ENCODE assay signal across 8 cellular contexts in genomic region chr3:36907911-36908646, GRCh38. TPM values are rescaled to one million over a fixed set of nuclear protein-coding genes. Genes with fewer than 3 reads are reported as not detected.
A peak's percentile ranks its signal among the peaks of the same experiment; 100 is the strongest.
DNase-seq lines count a peak whose midpoint lies in the region; ATAC-seq and TF ChIP-seq lines count a peak whose summit lies in the region.

No MANE protein-coding gene starts in this region.

- H3K27me3 ChIP-seq in lower lobe of right lung (ENCODE audit: low read depth): no peaks in the 10 kb centered on the region
- no peaks in the 10 kb centered on the region for H3K27me3 ChIP-seq in H7 (ENCODE audit: control insufficient read depth, insufficient read depth, low read length)

- intact Hi-C loops in lower lobe of right lung (cut with DNase I): no loop called here

- ATAC-seq in GM18907 (IDR thresholded peaks at IDR 0.05; ENCODE audit: unreplicated experiment): peak; percentile 30
- ATAC-seq in lower lobe of right lung: peak; percentile 75 to 86

- H3K4me3 ChIP-seq in lower lobe of right lung (peak overlapping the region; percentile 63), H7 (ENCODE audit: insufficient read depth, low read depth, low read length) (no peak overlapping the region)

- H3K27ac ChIP-seq in caudate nucleus (ENCODE audit: low read depth, low read length): peak overlapping the region; percentile 80
- H3K27ac ChIP-seq in lower lobe of right lung: peak overlapping the region; percentile 83

- TF ChIP-seq CTCF in lower lobe of right lung (IDR thresholded peaks at IDR 0.05): no peak

- H3K4me1 ChIP-seq in lower lobe of right lung: peaks cover 47% of the 10 kb centered on the region

- H3K36me3 ChIP-seq in lower lobe of right lung: peaks cover 2% of the 10 kb centered on the region
- no peaks in the 10 kb centered on the region for H3K36me3 ChIP-seq in H7 (replicated peaks; ENCODE audit: control insufficient read depth, insufficient read depth, low read length)

- in situ Hi-C loops in KBM-7 (cut with MboI; ENCODE audit: low pct_unique_long_range_greater_than_20kb, low sequenced_read_pairs): no loop called here

- no peaks in the 10 kb centered on the region for H3K9me3 ChIP-seq in lower lobe of right lung

- peak; percentile 67 for DNase-seq in KBM-7
- peak; percentile 41 for DNase-seq in activated CD4-positive, CD25-positive, alpha-beta regulatory T cell treated with anti-CD3 and anti-CD28 coated beads, Interleukin-2, amount 50 U/mL, for 16 hours (ENCODE audit: low read depth, low spot score)
- no peak for DNase-seq in caudate nucleus (lab: John Stamatoyannopoulos, UW)
- DNase-seq in lower lobe of right lung: peak; percentile 67
- peak; percentile 18 for DNase-seq in stimulated activated CD8-positive, alpha-beta memory T cell treated with anti-CD3 and anti-CD28 coated beads, Interleukin-4, amount 100 ng/mL, for 24 hours (ENCODE audit: low read depth)
- no peak for DNase-seq in NCI-H446 (lab: John Stamatoyannopoulos, UW)
- DNase-seq in H7: no peak

RNA-seq across cellular contexts. Expression of gene TRANK1, which starts 36.8 kb away (rescaled TPM):
- 36.9 TPM for total RNA-seq in lower lobe of right lung
- total RNA-seq in H7 (2014; rRNA removed; shearing (Covaris generic)): 0.52 and 0.62 TPM in 2 replicates

Comparison
In these comparisons a context has a peak if more than half of its experiments do, and no peak if none do; other contexts are left out.
1. DNase-seq: peak in KBM-7 (single experiment), activated CD4-positive, CD25-positive, alpha-beta regulatory T cell treated with anti-CD3 and anti-CD28 coated beads, Interleukin-2, amount 50 U/mL, for 16 hours (single experiment), lower lobe of right lung (single experiment) and stimulated activated CD8-positive, alpha-beta memory T cell treated with anti-CD3 and anti-CD28 coated beads, Interleukin-4, amount 100 ng/mL, for 24 hours (single experiment); none in caudate nucleus (0 of 61), NCI-H446 (0 of 2) and H7 (single experiment).
2. RNA of gene TRANK1, which starts 36.8 kb away (total RNA-seq): 36.9 TPM in lower lobe of right lung (single experiment); 0.52 to 0.62 TPM in H7; every median in the first group is over 10 times any median in the second.